ENCODE assay signal across 26 cellular contexts in the genomic region with DNA sequence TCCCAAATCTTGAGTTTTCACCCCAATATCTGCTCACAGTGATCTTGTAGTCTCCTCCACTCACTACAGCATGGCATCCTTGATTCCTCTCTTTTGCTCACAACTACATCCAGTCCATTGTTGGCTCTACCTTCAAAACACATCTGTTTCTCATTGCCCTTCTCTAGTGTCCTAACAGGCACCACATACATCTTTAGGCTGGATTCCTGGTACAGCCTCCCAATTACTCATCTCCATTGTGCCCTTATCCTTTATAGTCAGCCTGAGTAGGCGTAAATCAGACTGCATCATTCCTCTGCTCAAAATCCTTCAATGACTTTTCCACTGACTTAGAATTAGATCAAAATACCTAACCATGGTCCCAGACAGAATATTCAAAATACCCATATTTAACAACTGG. TPM values are rescaled to one million over a fixed set of nuclear protein-coding genes. Genes with fewer than 3 reads are reported as not detected.
DNase-seq lines count a peak whose midpoint lies in the region; ATAC-seq, FAIRE-seq and TF ChIP-seq lines count a peak whose summit lies in the region.
"Had no signal": no experiment of that assay in that cellular context is flagged by ENCODE, and none has a peak within 500 bp of the region (broad histone marks: within the 10 kb centered on the region; RNA-seq: fewer than 3 reads in every experiment).

No MANE protein-coding gene starts in this region.

- no peak overlapping the region for H2BK20ac ChIP-seq in IMR-90 (ENCODE audit: low read depth, low read length)

- H3K4me3 ChIP-seq in IMR-90 (ENCODE audit: insufficient read depth, low read depth, low read length) (no peak overlapping the region), cardiac fibroblast (replicated peaks in 1 of 2; ENCODE audit: low read depth in 2 of 2, low read length in 2 of 2) (no peak overlapping the region), keratinocyte (ENCODE audit: control insufficient read depth in 2 of 3, extremely low read depth in 1 of 3, insufficient read depth in 2 of 3, low read depth in 1 of 3, low read length in 3 of 3) (no peak overlapping the region), right cardiac atrium (ENCODE audit: low read length) (no peak overlapping the region)
- H3K4me3 ChIP-seq: esophagus muscularis mucosa, SJCRH30, thoracic aorta had no signal

- H2AFZ ChIP-seq in IMR-90 (replicated peaks; ENCODE audit: low read length, poor library complexity) (no peak overlapping the region), keratinocyte (ENCODE audit: control insufficient read depth, low read length) (no peak overlapping the region)

- H2BK120ac ChIP-seq in IMR-90 (ENCODE audit: low read depth, low read length): no peak overlapping the region

- no TSS peak for BruUV-seq in IMR-90 (replicated peaks; lab: Mats Ljungman, UMichigan)

- H4K5ac ChIP-seq in IMR-90 (ENCODE audit: low read depth, low read length): no peak overlapping the region

- no peak overlapping the region for H3K9ac ChIP-seq in IMR-90 (ENCODE audit: low read depth, low read length)
- H3K9ac ChIP-seq in keratinocyte (ENCODE audit: control insufficient read depth, extremely low read depth, insufficient read depth, low read length): no peak overlapping the region

- no peak overlapping the region for H4K8ac ChIP-seq in IMR-90 (ENCODE audit: low read depth in 2 of 2, low read length in 2 of 2)

- no peak overlapping the region for H3K14ac ChIP-seq in IMR-90 (replicated peaks; ENCODE audit: low read depth, low read length)

- ATAC-seq in IMR-90 (ENCODE audit: low read depth): peak; percentile 35; the same call in 1 of the 2 replicates
- no peak for ATAC-seq in right cardiac atrium
- ATAC-seq: activated CD8-positive, alpha-beta memory T cell treated with anti-CD3 and anti-CD28 coated beads, Interleukin-2, amount 10 ng/mL, durations not matched to agents 7 days and 5 days; HCT116; left colon; naive thymus-derived CD4-positive, alpha-beta T cell; stimulated activated naive B cell treated with anti-CD40 and anti-IgM and Interleukin-4, amounts not matched to agents 10 μg/mL and 1 μg/mL and 100 μg/mL, for 72 hours had no signal

- no peak overlapping the region for H3K18ac ChIP-seq in IMR-90 (ENCODE audit: low read depth, low read length)

- no peak overlapping the region for H2BK5ac ChIP-seq in IMR-90 (ENCODE audit: low read depth, low read length, poor library complexity, severe bottlenecking)

- H3K79me1 ChIP-seq in IMR-90 (ENCODE audit: low read depth in 1 of 2, low read length in 2 of 2): no peaks in the 10 kb centered on the region

- DNase-seq in EL: peak; percentile 62
- peak; percentile 63 for DNase-seq in IMR-90
- DNase-seq in cardiac fibroblast (ENCODE audit: low read depth in 2 of 2): peak; percentile 36 to 74
- no peak for DNase-seq in keratinocyte (ENCODE audit: low read depth, low spot score)
- no peak for DNase-seq in COLO668 (lab: John Stamatoyannopoulos, UW; ENCODE audit: unreplicated experiment)
- DNase-seq in right cardiac atrium: no peak
- no peak for DNase-seq in NCI-H2081 (lab: John Stamatoyannopoulos, UW)
- no peak for DNase-seq in Kasumi-1 (lab: John Stamatoyannopoulos, UW)
- DNase-seq: activated CD4-positive, alpha-beta T cell treated with anti-CD3 and anti-CD28 coated beads, Interleukin-2, amount 10 ng/mL, durations not matched to agents 24 days and 14 days; activated CD8-positive, alpha-beta memory T cell treated with anti-CD3 and anti-CD28 coated beads, Interleukin-2, amount 10 ng/mL, durations not matched to agents 7 days and 5 days; CD8-positive, alpha-beta memory T cell; cerebellar nuclear complex; DND-41; head of caudate nucleus; left colon; mesendoderm; naive thymus-derived CD4-positive, alpha-beta T cell; NCI-H1105; NCI-H2029 treated with DMSO at 0.1 percent for 48 hours; occipital lobe; SJCRH30; stimulated activated CD4-positive, alpha-beta T cell treated with anti-CD3 and anti-CD28 coated beads, Interleukin-2, amount 100 ng/mL, for 48 hours; stimulated activated naive B cell treated with anti-CD40 and anti-IgM and Interleukin-4, amounts not matched to agents 10 μg/mL and 1 μg/mL and 100 μg/mL, for 72 hours had no signal

- POLR2A ChIA-PET in IMR-90 (lab: Charles Lee; ENCODE audit: unreplicated experiment): no interaction called here

- no peak for TF ChIP-seq POLR2A in IMR-90 (IDR thresholded peaks at IDR 0.05; ENCODE audit: low read depth, low read length)

- WGBS in IMR-90 (ENCODE audit: extremely low coverage in 2 of 2, insufficient read length in 1 of 2), 2 experiments: no CpG with 5 or more reads among the region's 1 CpG
- 86% methylated on average over 1 of the region's 1 CpG for WGBS in right cardiac atrium

- peaks cover 5% of the 10 kb centered on the region; the same call in 1 of the 2 replicates for H3K27me3 ChIP-seq in IMR-90 (ENCODE audit: control insufficient read depth, insufficient read depth, low read length)
- H3K27me3 ChIP-seq in keratinocyte (ENCODE audit: control insufficient read depth, extremely low read depth, insufficient read depth, low read length): no peaks in the 10 kb centered on the region
- H3K27me3 ChIP-seq in right cardiac atrium (ENCODE audit: control insufficient read depth, insufficient read depth): no peaks in the 10 kb centered on the region

- peaks cover 6% of the 10 kb centered on the region for H3K4me1 ChIP-seq in IMR-90 (ENCODE audit: control insufficient read depth, insufficient read depth, low read length)
- H3K4me1 ChIP-seq in keratinocyte (ENCODE audit: control insufficient read depth, extremely low read depth, insufficient read depth, low read length): peaks cover 40% of the 10 kb centered on the region
- H3K4me1 ChIP-seq in right cardiac atrium (ENCODE audit: control insufficient read depth, insufficient read depth, low read length): no peaks in the 10 kb centered on the region
- H3K4me1 ChIP-seq: esophagus muscularis mucosa had no signal

- CTCF ChIA-PET in IMR-90 (lab: Yijun Ruan, JAX): no interaction called here

- no peak overlapping the region for H2AK5ac ChIP-seq in IMR-90 (ENCODE audit: low read depth, low read length)

- H3K23ac ChIP-seq in IMR-90 (ENCODE audit: low read depth, low read length): no peak overlapping the region

- in situ Hi-C loops in IMR-90 (cut with MboI; ENCODE audit: low sequenced_read_pairs): no loop called here

- H4K20me1 ChIP-seq in IMR-90 (ENCODE audit: insufficient read depth, low read length) (no peaks in the 10 kb centered on the region), keratinocyte (ENCODE audit: control insufficient read depth, extremely low read depth, insufficient read depth, low read length) (no peaks in the 10 kb centered on the region)

- H3K9me1 ChIP-seq in IMR-90 (ENCODE audit: insufficient read depth, low read length) (no peaks in the 10 kb centered on the region), keratinocyte (ENCODE audit: control insufficient read depth, extremely low read depth, insufficient read depth, low read length) (no peaks in the 10 kb centered on the region)

- no peak overlapping the region for H3K4me2 ChIP-seq in IMR-90 (ENCODE audit: low read depth, low read length)
- no peak overlapping the region for H3K4me2 ChIP-seq in keratinocyte (ENCODE audit: control insufficient read depth, extremely low read depth, insufficient read depth, low read depth, low read length)

- H4K91ac ChIP-seq in IMR-90 (ENCODE audit: insufficient read depth, low read depth, low read length): no peak overlapping the region

- H3K56ac ChIP-seq in IMR-90 (ENCODE audit: extremely low read depth, insufficient read depth, low read length): no peak overlapping the region

- peak; percentile 64 for FAIRE-seq in keratinocyte (lab: Jason Lieb, UNC)

- no peak overlapping the region for H3K27ac ChIP-seq in IMR-90 (ENCODE audit: insufficient read depth, low read length)
- no peak overlapping the region for H3K27ac ChIP-seq in keratinocyte (ENCODE audit: control insufficient read depth, insufficient read depth, low read length)
- no peak overlapping the region for H3K27ac ChIP-seq in right cardiac atrium (ENCODE audit: low read length)
- H3K27ac ChIP-seq: esophagus muscularis mucosa, SJCRH30, thoracic aorta had no signal

- dilution Hi-C loops in IMR-90 (cut with HindIII; ENCODE audit: low sequenced_read_pairs, unreplicated experiment): no loop called here
- dilution Hi-C loops in keratinocyte (cut with MboI; ENCODE audit: extremely low pct_ligation_motif_present, low sequenced_read_pairs): no loop called here

- no peak overlapping the region for H2AK9ac ChIP-seq in IMR-90 (replicated peaks; ENCODE audit: low read depth, low read length, poor library complexity)

- no peak overlapping the region for H3K4ac ChIP-seq in IMR-90 (ENCODE audit: low read depth, low read length)

- no peak overlapping the region for H2BK15ac ChIP-seq in IMR-90 (ENCODE audit: low read depth, low read length)

- no peak for TF ChIP-seq RAD21 in IMR-90 (IDR thresholded peaks at IDR 0.05; ENCODE audit: low read length)

- no peaks in the 10 kb centered on the region for H3K36me3 ChIP-seq in IMR-90 (ENCODE audit: control insufficient read depth, insufficient read depth, low read length)
- H3K36me3 ChIP-seq in keratinocyte (ENCODE audit: control insufficient read depth in 2 of 2, extremely low read depth in 1 of 2, insufficient read depth in 2 of 2, low read length in 2 of 2): no peaks in the 10 kb centered on the region
- H3K36me3 ChIP-seq: esophagus muscularis mucosa, SJCRH30, thoracic aorta had no signal

- intact Hi-C loops in IMR-90 (cut with micrococcal nuclease) (no loop called here), right cardiac atrium (cut with DNase I) (no loop called here)

- TF ChIP-seq CTCF in IMR-90 (conservative IDR thresholded peaks at IDR 0.05; ENCODE audit: low read depth, low read length): no peak
- no peak for TF ChIP-seq CTCF in cardiac fibroblast (IDR thresholded peaks at IDR 0.05; ENCODE audit: low read depth, low read length)
- no peak for TF ChIP-seq CTCF in keratinocyte (optimal IDR thresholded peaks at IDR 0.05 in 1 of 3, IDR thresholded peaks at IDR 0.05 in 1 of 3, conservative IDR thresholded peaks at IDR 0.05 in 1 of 3; ENCODE audit: extremely low read depth in 1 of 3, insufficient read depth in 2 of 3, low read length in 3 of 3)

- H3K9me3 ChIP-seq in IMR-90 (ENCODE audit: control insufficient read depth, insufficient read depth, low read length) (no peaks in the 10 kb centered on the region), keratinocyte (ENCODE audit: control insufficient read depth, low read depth, low read length) (no peaks in the 10 kb centered on the region), right cardiac atrium (ENCODE audit: control insufficient read depth, low read length) (no peaks in the 10 kb centered on the region)
- H3K9me3 ChIP-seq: esophagus muscularis mucosa, SJCRH30, thoracic aorta had no signal

- no peaks in the 10 kb centered on the region for H3K79me2 ChIP-seq in keratinocyte (ENCODE audit: control insufficient read depth, insufficient read depth, low read length)

RNA-seq across cellular contexts. Expression of gene TAF1B, which starts 10.7 kb away (rescaled TPM):
- total RNA-seq in IMR-90 (2012; rRNA removed) (19.9 and 26.9 TPM in 2 replicates), right cardiac atrium (10 to 100 TPM in 1 of 4 donors, 1 to 10 TPM in 3; 7.7 to 12.4 (median 9.4) TPM)
- polyA plus RNA-seq in IMR-90 (2012; rRNA removed) (7.2 and 8.4 TPM in 2 replicates), keratinocyte (10.2 to 16.5 TPM (median 13.2 TPM) in 3 replicates), right cardiac atrium (2.9 TPM)
- polyA plus RNA-seq in IMR-90 (2012; cell fraction: cytosol; rRNA removed): 1.4 and 2.6 TPM in 2 replicates
- 0.98 and 9.0 TPM in 2 replicates for polyA plus RNA-seq in IMR-90 (2012; cell fraction: nucleus; rRNA removed; ENCODE audit: low replicate concordance)
- polyA plus RNA-seq in keratinocyte (2011; ENCODE audit: low read depth): 5.4 TPM
- 7.1 and 14.3 TPM in 2 replicates for polyA plus RNA-seq in keratinocyte (2011; cell fraction: cytosol; rRNA removed)
- 17.5 and 18.6 TPM in 2 replicates for polyA plus RNA-seq in keratinocyte (2011; cell fraction: nucleus; rRNA removed)
- polyA plus RNA-seq in keratinocyte (2012; ENCODE audit: low replicate concordance): 7.3 and 12.9 TPM in 2 replicates
- 9.2 to 20.1 TPM (median 13.9 TPM) in 3 replicates for polyA minus RNA-seq in keratinocyte
- 15.3 TPM for polyA minus RNA-seq in keratinocyte (2011; cell fraction: cytosol; rRNA and poly(A)+ RNA removed)
- 13.8 and 30.7 TPM in 2 replicates for polyA minus RNA-seq in keratinocyte (2011; cell fraction: nucleus; rRNA and poly(A)+ RNA removed)

Comparison
In these comparisons a context has a peak if more than half of its experiments do, and no peak if none do; other contexts are left out.
1. DNase-seq: peak in EL (single experiment), IMR-90 (single experiment) and cardiac fibroblast (2 of 2); none in keratinocyte (single experiment), COLO668 (single experiment), right cardiac atrium (0 of 3), NCI-H2081 (0 of 2) and Kasumi-1 (0 of 2).